Comparison of ENCODE assay signal across 1 cellular context in the genomic region with DNA sequence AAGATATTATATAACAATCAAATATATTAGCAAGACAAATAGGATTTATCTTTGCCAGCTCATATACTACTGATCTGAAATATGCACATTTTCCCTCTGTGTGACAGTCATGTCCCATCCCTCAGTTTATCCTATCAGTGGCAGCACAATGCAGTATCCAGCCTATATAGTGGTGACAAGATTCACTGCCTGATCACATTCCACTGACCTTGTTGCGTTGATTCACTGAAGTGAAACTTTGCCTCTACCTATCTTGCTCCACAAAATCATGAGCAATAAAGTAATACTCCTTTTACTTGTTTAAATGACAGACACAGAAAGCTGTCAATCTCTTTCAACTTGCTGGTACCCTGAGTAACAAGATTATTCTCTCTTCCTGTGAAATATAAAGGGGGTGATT.
TF ChIP-seq lines count a peak whose summit lies in the region.

No MANE protein-coding gene starts in this region.

TF ChIP-seq in GM12878, 131 proteins besides CTCF, POLR2A, EP300 and RAD21:
- TF ChIP-seq NRF1 (conservative IDR thresholded peaks at IDR 0.05; ENCODE audit: low read depth, low read length) (no peak), ESRRA (IDR thresholded peaks at IDR 0.05; ENCODE audit: low read length) (no peak), ZNF384 (IDR thresholded peaks at IDR 0.05; ENCODE audit: borderline replicate concordance, low read depth, low read length) (no peak), GABPA (IDR thresholded peaks at IDR 0.05; ENCODE audit: low read depth) (no peak)
- TF ChIP-seq, protein P1, sequence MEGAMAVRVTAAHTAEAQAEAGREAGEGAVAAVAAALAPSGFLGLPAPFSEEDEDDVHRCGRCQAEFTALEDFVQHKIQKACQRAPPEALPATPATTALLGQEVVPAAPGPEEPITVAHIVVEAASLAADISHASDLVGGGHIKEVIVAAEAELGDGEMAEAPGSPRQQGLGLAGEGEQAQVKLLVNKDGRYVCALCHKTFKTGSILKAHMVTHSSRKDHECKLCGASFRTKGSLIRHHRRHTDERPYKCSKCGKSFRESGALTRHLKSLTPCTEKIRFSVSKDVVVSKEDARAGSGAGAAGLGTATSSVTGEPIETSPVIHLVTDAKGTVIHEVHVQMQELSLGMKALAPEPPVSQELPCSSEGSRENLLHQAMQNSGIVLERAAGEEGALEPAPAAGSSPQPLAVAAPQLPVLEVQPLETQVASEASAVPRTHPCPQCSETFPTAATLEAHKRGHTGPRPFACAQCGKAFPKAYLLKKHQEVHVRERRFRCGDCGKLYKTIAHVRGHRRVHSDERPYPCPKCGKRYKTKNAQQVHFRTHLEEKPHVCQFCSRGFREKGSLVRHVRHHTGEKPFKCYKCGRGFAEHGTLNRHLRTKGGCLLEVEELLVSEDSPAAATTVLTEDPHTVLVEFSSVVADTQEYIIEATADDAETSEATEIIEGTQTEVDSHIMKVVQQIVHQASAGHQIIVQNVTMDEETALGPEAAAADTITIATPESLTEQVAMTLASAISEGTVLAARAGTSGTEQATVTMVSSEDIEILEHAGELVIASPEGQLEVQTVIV (IDR thresholded peaks at IDR 0.05; ENCODE audit: borderline replicate concordance, partially characterized antibody) = no peak
- TF ChIP-seq, protein P2, sequence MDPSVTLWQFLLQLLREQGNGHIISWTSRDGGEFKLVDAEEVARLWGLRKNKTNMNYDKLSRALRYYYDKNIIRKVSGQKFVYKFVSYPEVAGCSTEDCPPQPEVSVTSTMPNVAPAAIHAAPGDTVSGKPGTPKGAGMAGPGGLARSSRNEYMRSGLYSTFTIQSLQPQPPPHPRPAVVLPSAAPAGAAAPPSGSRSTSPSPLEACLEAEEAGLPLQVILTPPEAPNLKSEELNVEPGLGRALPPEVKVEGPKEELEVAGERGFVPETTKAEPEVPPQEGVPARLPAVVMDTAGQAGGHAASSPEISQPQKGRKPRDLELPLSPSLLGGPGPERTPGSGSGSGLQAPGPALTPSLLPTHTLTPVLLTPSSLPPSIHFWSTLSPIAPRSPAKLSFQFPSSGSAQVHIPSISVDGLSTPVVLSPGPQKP (IDR thresholded peaks at IDR 0.05; ENCODE audit: low read depth, low read length) = no peak
- TF ChIP-seq, protein P3, sequence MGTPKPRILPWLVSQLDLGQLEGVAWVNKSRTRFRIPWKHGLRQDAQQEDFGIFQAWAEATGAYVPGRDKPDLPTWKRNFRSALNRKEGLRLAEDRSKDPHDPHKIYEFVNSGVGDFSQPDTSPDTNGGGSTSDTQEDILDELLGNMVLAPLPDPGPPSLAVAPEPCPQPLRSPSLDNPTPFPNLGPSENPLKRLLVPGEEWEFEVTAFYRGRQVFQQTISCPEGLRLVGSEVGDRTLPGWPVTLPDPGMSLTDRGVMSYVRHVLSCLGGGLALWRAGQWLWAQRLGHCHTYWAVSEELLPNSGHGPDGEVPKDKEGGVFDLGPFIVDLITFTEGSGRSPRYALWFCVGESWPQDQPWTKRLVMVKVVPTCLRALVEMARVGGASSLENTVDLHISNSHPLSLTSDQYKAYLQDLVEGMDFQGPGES (IDR thresholded peaks at IDR 0.05) = no peak
